Comparison of ENCODE assay signal across 33 cellular contexts in genomic region chr4:118035309-118035708, GRCh38. TPM values are rescaled to one million over a fixed set of nuclear protein-coding genes. Genes with fewer than 3 reads are reported as not detected.
"Had no signal": no experiment of that assay in that cellular context is flagged by ENCODE, and none has a peak within 500 bp of the region (broad histone marks: within the 10 kb centered on the region; RNA-seq: fewer than 3 reads in every experiment).

No MANE protein-coding gene starts in this region.

- H3K4me3 ChIP-seq: body of pancreas, cardiac muscle cell, esophagus muscularis mucosa, left ventricle myocardium inferior, lung, ovary, skin epidermis, thoracic aorta had no signal

- H3K9me3 Mint-ChIP-seq: dendritic cell treated with granulocyte-macrophage colony-stimulating factor and Interleukin-4, amounts not matched to agents 40 ng/mL and 50 ng/mL, for 4 days; stimulated activated naive CD8-positive, alpha-beta T cell treated with anti-CD3 and anti-CD28 coated beads, Interleukin-15, Interleukin-2, amounts not matched to agents 100 ng/mL and 50 ng/mL, for 24 hours; WTC11 had no signal

- H3K4me1 Mint-ChIP-seq: natural killer cell; stimulated activated effector memory CD8-positive, alpha-beta T cell treated with anti-CD3 and anti-CD28 coated beads, Interleukin-12 subunit alpha, Interleukin-12 subunit beta, amount 100 ng/mL, for 72 hours had no signal

- H3K9me3 ChIP-seq: body of pancreas, esophagus muscularis mucosa, left ventricle myocardium inferior, neutrophil, ovary, thoracic aorta had no signal

- H3K36me3 ChIP-seq: cardiac muscle cell, esophagus muscularis mucosa, left ventricle myocardium inferior, neutrophil, ovary, thoracic aorta had no signal

- ATAC-seq: body of pancreas; natural killer cell; sciatic nerve; stimulated activated effector memory CD8-positive, alpha-beta T cell treated with anti-CD3 and anti-CD28 coated beads, Interleukin-12 subunit alpha, Interleukin-12 subunit beta, amount 100 ng/mL, for 72 hours; T-helper 17 cell; WTC11 had no signal

- H3K36me3 Mint-ChIP-seq: activated naive CD8-positive, alpha-beta T cell; natural killer cell; stimulated activated effector memory CD8-positive, alpha-beta T cell treated with anti-CD3 and anti-CD28 coated beads, Interleukin-12 subunit alpha, Interleukin-12 subunit beta, amount 100 ng/mL, for 72 hours; WTC11 had no signal

- H3K27me3 ChIP-seq: body of pancreas, ovary had no signal

- DNase-seq: activated CD4-positive, alpha-beta T cell treated with anti-CD3 and anti-CD28 coated beads for 1 hour; activated effector memory CD4-positive, alpha-beta T cell treated with Interleukin-2 at 50 U/mL for 16 hours; activated naive CD4-positive, alpha-beta T cell treated with Interleukin-2 at 50 U/mL for 16 hours; activated T-cell treated with anti-CD3 and anti-CD28 coated beads for 4 hours; anterior cingulate cortex; body of pancreas; effector CD4-positive, alpha-beta T cell; foreskin melanocyte; left ventricle myocardium inferior; mesendoderm; natural killer cell; ovary; retina; stimulated activated CD4-positive, alpha-beta T cell treated with anti-CD3 and anti-CD28 coated beads, Interleukin-12 subunit alpha, Interleukin-12 subunit beta, amount 100 ng/mL, for 4 hours; stimulated activated CD4-positive, alpha-beta T cell treated with anti-CD3 and anti-CD28 coated beads, Interleukin-4, amount 100 ng/mL, for 24 hours; T-helper 17 cell; T1000; trophoblast cell had no signal

- H3K27ac Mint-ChIP-seq: activated naive CD8-positive, alpha-beta T cell; dendritic cell treated with granulocyte-macrophage colony-stimulating factor and Interleukin-4, amounts not matched to agents 40 ng/mL and 50 ng/mL, for 4 days; natural killer cell; progenitor cell of endocrine pancreas; stimulated activated effector memory CD8-positive, alpha-beta T cell treated with anti-CD3 and anti-CD28 coated beads, Interleukin-12 subunit alpha, Interleukin-12 subunit beta, amount 100 ng/mL, for 72 hours; stimulated activated naive CD8-positive, alpha-beta T cell treated with anti-CD3 and anti-CD28 coated beads, Interleukin-15, Interleukin-2, amounts not matched to agents 100 ng/mL and 50 ng/mL, for 24 hours; T-helper 17 cell; WTC11 had no signal

- H3K4me3 Mint-ChIP-seq: activated naive CD8-positive, alpha-beta T cell; dendritic cell treated with granulocyte-macrophage colony-stimulating factor and Interleukin-4, amounts not matched to agents 40 ng/mL and 50 ng/mL, for 4 days; natural killer cell; stimulated activated effector memory CD8-positive, alpha-beta T cell treated with anti-CD3 and anti-CD28 coated beads, Interleukin-12 subunit alpha, Interleukin-12 subunit beta, amount 100 ng/mL, for 72 hours; stimulated activated naive CD8-positive, alpha-beta T cell treated with anti-CD3 and anti-CD28 coated beads, Interleukin-15, Interleukin-2, amounts not matched to agents 100 ng/mL and 50 ng/mL, for 24 hours; T-helper 17 cell; WTC11 had no signal

- H3K27ac ChIP-seq: body of pancreas, cardiac muscle cell, esophagus muscularis mucosa, left ventricle myocardium inferior, neutrophil, ovary, skin epidermis, thoracic aorta had no signal

RNA-seq across cellular contexts. Expression of gene NDST3, which starts 1.0 kb away (rescaled TPM):
- total RNA-seq: body of pancreas, glomerular endothelial cell, left ventricle myocardium inferior, natural killer cell, subcutaneous adipose tissue, T-helper 17 cell, thoracic aorta had no signal
